Comparison of ENCODE assay signal across 17 cellular contexts in genomic region chr2:105005170-105005569, GRCh38.
"Had no signal": no experiment of that assay in that cellular context is flagged by ENCODE, and none has a peak within 500 bp of the region (broad histone marks: within the 10 kb centered on the region; RNA-seq: fewer than 3 reads in every experiment).

No MANE protein-coding gene starts in this region.

- H3K9me3 ChIP-seq: body of pancreas, pancreas, thyroid gland, vagina had no signal

- H3K4me3 ChIP-seq: body of pancreas, pancreas, thyroid gland, vagina had no signal

- H3K4me3 Mint-ChIP-seq: activated naive CD4-positive, alpha-beta T cell treated with anti-CD3 and anti-CD28 coated beads, Interleukin-2, amount 50 U/mL, for 24 hours; T-helper 17 cell had no signal

- DNase-seq: activated CD4-positive, alpha-beta T cell treated with anti-CD3 and anti-CD28 coated beads, Interleukin-2, amount 50 U/mL, for 4 hours; activated CD4-positive, CD25-positive, alpha-beta regulatory T cell treated with anti-CD3 and anti-CD28 coated beads, Interleukin-2, amount 50 U/mL, for 72 hours; activated effector memory CD4-positive, alpha-beta T cell treated with Interleukin-2 at 50 U/mL for 16 hours; activated T-cell treated with anti-CD3 and anti-CD28 coated beads, Interleukin-2, amount 50 U/mL, for 1 hour; central memory CD4-positive, alpha-beta T cell; cortex of kidney; effector CD8-positive, alpha-beta T cell; islet precursor cell; left ventricle myocardium superior; retina; T-helper 17 cell; thyroid gland had no signal

- H3K4me1 ChIP-seq: pancreas, thyroid gland, vagina had no signal

- H3K27ac Mint-ChIP-seq: activated naive CD4-positive, alpha-beta T cell treated with anti-CD3 and anti-CD28 coated beads, Interleukin-2, amount 50 U/mL, for 24 hours; T-helper 17 cell had no signal

- ATAC-seq: left ventricle myocardium superior, T-helper 17 cell had no signal

- H3K27me3 ChIP-seq: body of pancreas, pancreas, thyroid gland, vagina had no signal

- H3K27ac ChIP-seq: body of pancreas, epithelial cell of prostate, pancreas, thyroid gland, vagina had no signal

- H3K36me3 ChIP-seq: pancreas, thyroid gland, vagina had no signal

- H3K27me3 Mint-ChIP-seq: T-helper 17 cell had no signal

- H3K4me1 Mint-ChIP-seq: activated naive CD4-positive, alpha-beta T cell treated with anti-CD3 and anti-CD28 coated beads, Interleukin-2, amount 50 U/mL, for 24 hours; T-helper 17 cell had no signal
